1 cellular context compared by ENCODE assay signal in the genomic region with DNA sequence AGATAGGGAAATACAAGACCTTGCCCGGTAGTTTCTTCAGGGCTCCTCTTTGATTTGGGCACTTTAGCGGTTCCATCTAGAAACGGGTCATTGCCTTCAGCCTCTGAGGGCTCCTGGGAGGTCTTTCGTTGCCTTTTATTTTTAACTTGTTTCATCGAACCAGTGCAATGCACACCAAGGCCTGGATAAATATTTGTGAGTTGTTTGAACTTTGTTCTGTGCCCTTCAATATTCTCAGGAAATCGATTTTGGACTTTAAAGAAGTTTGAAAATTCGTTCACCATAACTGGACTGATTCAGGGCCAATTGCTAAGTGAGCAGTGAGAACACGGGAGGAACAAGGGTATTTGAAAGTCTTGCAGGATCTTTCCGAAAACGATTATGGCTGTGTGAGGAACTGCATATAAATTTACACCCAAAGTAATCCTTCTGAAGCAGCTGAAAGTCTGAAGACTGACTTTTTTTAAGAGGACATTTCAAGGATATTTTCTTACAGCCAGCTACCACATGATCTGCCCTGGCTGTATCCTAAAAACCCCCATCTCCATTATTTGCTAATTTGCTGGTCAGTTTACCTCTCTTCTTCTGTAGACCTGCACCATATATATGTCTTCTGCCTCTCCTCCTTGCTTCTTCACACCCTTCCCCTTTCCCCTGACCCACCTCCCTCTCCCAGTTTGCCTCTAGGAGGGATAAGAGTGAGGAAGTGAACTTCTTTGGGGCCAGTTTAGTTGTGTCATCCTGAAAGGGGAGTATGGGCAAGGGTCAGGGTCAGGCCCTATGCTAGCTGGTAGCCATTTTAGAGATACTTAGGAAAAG.
TF ChIP-seq lines count a peak whose summit lies in the region.

No MANE protein-coding gene starts in this region.

TF ChIP-seq in HepG2, 621 proteins besides CTCF, POLR2A, EP300 and RAD21 (continued from another document and continues in another):
- TF ChIP-seq, protein P1, sequence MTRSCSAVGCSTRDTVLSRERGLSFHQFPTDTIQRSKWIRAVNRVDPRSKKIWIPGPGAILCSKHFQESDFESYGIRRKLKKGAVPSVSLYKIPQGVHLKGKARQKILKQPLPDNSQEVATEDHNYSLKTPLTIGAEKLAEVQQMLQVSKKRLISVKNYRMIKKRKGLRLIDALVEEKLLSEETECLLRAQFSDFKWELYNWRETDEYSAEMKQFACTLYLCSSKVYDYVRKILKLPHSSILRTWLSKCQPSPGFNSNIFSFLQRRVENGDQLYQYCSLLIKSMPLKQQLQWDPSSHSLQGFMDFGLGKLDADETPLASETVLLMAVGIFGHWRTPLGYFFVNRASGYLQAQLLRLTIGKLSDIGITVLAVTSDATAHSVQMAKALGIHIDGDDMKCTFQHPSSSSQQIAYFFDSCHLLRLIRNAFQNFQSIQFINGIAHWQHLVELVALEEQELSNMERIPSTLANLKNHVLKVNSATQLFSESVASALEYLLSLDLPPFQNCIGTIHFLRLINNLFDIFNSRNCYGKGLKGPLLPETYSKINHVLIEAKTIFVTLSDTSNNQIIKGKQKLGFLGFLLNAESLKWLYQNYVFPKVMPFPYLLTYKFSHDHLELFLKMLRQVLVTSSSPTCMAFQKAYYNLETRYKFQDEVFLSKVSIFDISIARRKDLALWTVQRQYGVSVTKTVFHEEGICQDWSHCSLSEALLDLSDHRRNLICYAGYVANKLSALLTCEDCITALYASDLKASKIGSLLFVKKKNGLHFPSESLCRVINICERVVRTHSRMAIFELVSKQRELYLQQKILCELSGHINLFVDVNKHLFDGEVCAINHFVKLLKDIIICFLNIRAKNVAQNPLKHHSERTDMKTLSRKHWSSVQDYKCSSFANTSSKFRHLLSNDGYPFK (CRISPR knock-in tag; IDR thresholded peaks at IDR 0.05; ENCODE audit: borderline replicate concordance), result no peak
- TF ChIP-seq SIN3B (IDR thresholded peaks at IDR 0.05; ENCODE audit: low read length) (no peak), NR2F1 (CRISPR knock-in tag; IDR thresholded peaks at IDR 0.05) (no peak), RFXANK (CRISPR knock-in tag; IDR thresholded peaks at IDR 0.05) (no peak), ZNF670 (CRISPR knock-in tag; IDR thresholded peaks at IDR 0.05; ENCODE audit: borderline replicate concordance) (0 out of 2 replicates have a peak, but pooled peaks have one; percentile 24), MYC (CRISPR knock-in tag; IDR thresholded peaks at IDR 0.05; ENCODE audit: borderline replicate concordance) (no peak), ZNF274 (CRISPR knock-in tag; IDR thresholded peaks at IDR 0.05) (no peak), ATF3 (CRISPR knock-in tag; IDR thresholded peaks at IDR 0.05) (no peak), RXRB (CRISPR knock-in tag; IDR thresholded peaks at IDR 0.05; ENCODE audit: borderline replicate concordance) (peak; percentile 81), PAXIP1 (CRISPR knock-in tag; conservative IDR thresholded peaks at IDR 0.05) (peak; percentile 97), ZNF33A (CRISPR knock-in tag; IDR thresholded peaks at IDR 0.05; ENCODE audit: borderline replicate concordance) (no peak), GATAD1 (CRISPR knock-in tag; IDR thresholded peaks at IDR 0.05) (no peak), ZNF451 (CRISPR knock-in tag; IDR thresholded peaks at IDR 0.05) (no peak), XBP1 (CRISPR knock-in tag; IDR thresholded peaks at IDR 0.05) (no peak), NKX3-1 (CRISPR knock-in tag; IDR thresholded peaks at IDR 0.05) (no peak), CENPT (CRISPR knock-in tag; IDR thresholded peaks at IDR 0.05; ENCODE audit: low read depth) (no peak), HOXA7 (CRISPR knock-in tag; IDR thresholded peaks at IDR 0.05) (no peak), ZNF383 (CRISPR knock-in tag; IDR thresholded peaks at IDR 0.05; ENCODE audit: borderline replicate concordance) (0 out of 2 replicates have a peak, but pooled peaks have one; percentile 17), HDAC2 (CRISPR knock-in tag; IDR thresholded peaks at IDR 0.05) (peak; percentile 78), MED1 (CRISPR knock-in tag; IDR thresholded peaks at IDR 0.05) (peak; percentile 89), E2F5 (CRISPR knock-in tag; conservative IDR thresholded peaks at IDR 0.05) (no peak), ARID3A (IDR thresholded peaks at IDR 0.05; ENCODE audit: low read depth, low read length) (peak; percentile 89), TFAP4 (IDR thresholded peaks at IDR 0.05; ENCODE audit: borderline replicate concordance, low read depth) (0 out of 2 replicates have a peak, but pooled peaks have one; percentile 9), CREM (IDR thresholded peaks at IDR 0.05) (peak; percentile 67; the same call in 1 of the 2 replicates), CREM (CRISPR knock-in tag; IDR thresholded peaks at IDR 0.05) (no peak), ZFX (CRISPR knock-in tag; IDR thresholded peaks at IDR 0.05; ENCODE audit: low read depth) (0 out of 2 replicates have a peak, but pooled peaks have one; percentile 10), MAFK (conservative IDR thresholded peaks at IDR 0.05 in 1 of 2, IDR thresholded peaks at IDR 0.05 in 1 of 2; ENCODE audit: low read length in 2 of 2) (no peak), SKIL (CRISPR knock-in tag; IDR thresholded peaks at IDR 0.05; ENCODE audit: borderline replicate concordance) (no peak), ZFP1 (CRISPR knock-in tag; IDR thresholded peaks at IDR 0.05) (no peak), ZNF431 (CRISPR knock-in tag; IDR thresholded peaks at IDR 0.05; ENCODE audit: borderline replicate concordance, low read depth) (no peak), SP5 (CRISPR knock-in tag; IDR thresholded peaks at IDR 0.05; ENCODE audit: borderline replicate concordance, low read depth) (0 out of 2 replicates have a peak, but pooled peaks have one; percentile 8), CBX2 (IDR thresholded peaks at IDR 0.05; ENCODE audit: low read depth, low read length) (no peak), CBX2 (CRISPR knock-in tag; IDR thresholded peaks at IDR 0.05; ENCODE audit: low read depth) (no peak), ZNF256 (CRISPR knock-in tag; conservative IDR thresholded peaks at IDR 0.05) (no peak), DPF2 (CRISPR knock-in tag; IDR thresholded peaks at IDR 0.05; ENCODE audit: borderline replicate concordance, low read depth) (0 out of 2 replicates have a peak, but pooled peaks have one; percentile 35), ZBTB7B (CRISPR knock-in tag; IDR thresholded peaks at IDR 0.05) (peak; percentile 60; the same call in 1 of the 2 replicates), ZNF879 (CRISPR knock-in tag; IDR thresholded peaks at IDR 0.05) (no peak), ATF5 (CRISPR knock-in tag; IDR thresholded peaks at IDR 0.05; ENCODE audit: low read depth) (no peak)
- TF ChIP-seq, protein P2, sequence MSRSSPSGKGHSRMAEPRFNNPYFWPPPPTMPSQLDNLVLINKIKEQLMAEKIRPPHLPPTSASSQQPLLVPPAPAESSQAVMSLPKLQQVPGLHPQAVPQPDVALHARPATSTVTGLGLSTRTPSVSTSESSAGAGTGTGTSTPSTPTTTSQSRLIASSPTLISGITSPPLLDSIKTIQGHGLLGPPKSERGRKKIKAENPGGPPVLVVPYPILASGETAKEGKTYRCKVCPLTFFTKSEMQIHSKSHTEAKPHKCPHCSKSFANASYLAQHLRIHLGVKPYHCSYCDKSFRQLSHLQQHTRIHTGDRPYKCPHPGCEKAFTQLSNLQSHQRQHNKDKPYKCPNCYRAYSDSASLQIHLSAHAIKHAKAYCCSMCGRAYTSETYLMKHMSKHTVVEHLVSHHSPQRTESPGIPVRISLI (CRISPR knock-in tag; IDR thresholded peaks at IDR 0.05; ENCODE audit: borderline replicate concordance), result no peak
- TF ChIP-seq, protein P3, sequence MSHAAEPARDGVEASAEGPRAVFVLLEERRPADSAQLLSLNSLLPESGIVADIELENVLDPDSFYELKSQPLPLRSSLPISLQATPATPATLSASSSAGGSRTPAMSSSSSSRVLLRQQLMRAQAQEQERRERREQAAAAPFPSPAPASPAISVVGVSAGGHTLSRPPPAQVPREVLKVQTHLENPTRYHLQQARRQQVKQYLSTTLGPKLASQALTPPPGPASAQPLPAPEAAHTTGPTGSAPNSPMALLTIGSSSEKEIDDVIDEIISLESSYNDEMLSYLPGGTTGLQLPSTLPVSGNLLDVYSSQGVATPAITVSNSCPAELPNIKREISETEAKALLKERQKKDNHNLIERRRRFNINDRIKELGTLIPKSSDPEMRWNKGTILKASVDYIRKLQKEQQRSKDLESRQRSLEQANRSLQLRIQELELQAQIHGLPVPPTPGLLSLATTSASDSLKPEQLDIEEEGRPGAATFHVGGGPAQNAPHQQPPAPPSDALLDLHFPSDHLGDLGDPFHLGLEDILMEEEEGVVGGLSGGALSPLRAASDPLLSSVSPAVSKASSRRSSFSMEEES (CRISPR knock-in tag; IDR thresholded peaks at IDR 0.05), result no peak
- TF ChIP-seq, protein P4, sequence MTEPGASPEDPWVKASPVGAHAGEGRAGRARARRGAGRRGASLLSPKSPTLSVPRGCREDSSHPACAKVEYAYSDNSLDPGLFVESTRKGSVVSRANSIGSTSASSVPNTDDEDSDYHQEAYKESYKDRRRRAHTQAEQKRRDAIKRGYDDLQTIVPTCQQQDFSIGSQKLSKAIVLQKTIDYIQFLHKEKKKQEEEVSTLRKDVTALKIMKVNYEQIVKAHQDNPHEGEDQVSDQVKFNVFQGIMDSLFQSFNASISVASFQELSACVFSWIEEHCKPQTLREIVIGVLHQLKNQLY (CRISPR knock-in tag; IDR thresholded peaks at IDR 0.05), result no peak
